In genomic region chr5:1479581-1480188, GRCh38 we compare ENCODE assay signal across 1 cellular context.
TF ChIP-seq lines count a peak whose summit lies in the region.

No MANE protein-coding gene starts in this region.

TF ChIP-seq in HepG2, 621 proteins besides CTCF, POLR2A, EP300 and RAD21 (continued from another document):
- TF ChIP-seq ZNF761 (CRISPR knock-in tag; conservative IDR thresholded peaks at IDR 0.05) = no peak
- no peak for TF ChIP-seq GLI4 (CRISPR knock-in tag; IDR thresholded peaks at IDR 0.05; ENCODE audit: borderline replicate concordance)
- peak; percentile 24; the same call in 1 of the 2 replicates for TF ChIP-seq PATZ1 (CRISPR knock-in tag; IDR thresholded peaks at IDR 0.05)
